Comparison of ENCODE assay signal across 8 cellular contexts in genomic region chr19:3359850-3360493, GRCh38. TPM values are rescaled to one million over a fixed set of nuclear protein-coding genes. Genes with fewer than 3 reads are reported as not detected.
DNase-seq lines count a peak whose midpoint lies in the region; ATAC-seq and TF ChIP-seq lines count a peak whose summit lies in the region.

No MANE protein-coding gene starts in this region.

- POLR2A ChIA-PET in activated CD4-positive, alpha-beta memory T cell treated with anti-CD3 and anti-CD28 coated beads, Interleukin-2, amount 10 ng/mL, durations not matched to agents 7 days and 5 days (lab: Charles Lee): interaction anchor here (0.9 kb wide), 1 partner anchor 75 kb away, joined by 3 read pairs; no protein-coding TSS in a partner anchor

- H3K4ac ChIP-seq in trophoblast cell (ENCODE audit: low read depth, low read length): no peak overlapping the region

- no peaks in the 10 kb centered on the region for H3K9me3 Mint-ChIP-seq in activated CD4-positive, alpha-beta memory T cell treated with anti-CD3 and anti-CD28 coated beads, Interleukin-2, amount 10 ng/mL, durations not matched to agents 7 days and 5 days

- no peak overlapping the region for H3K9ac ChIP-seq in trophoblast cell (ENCODE audit: low read length)

- no peak overlapping the region for H4K12ac ChIP-seq in trophoblast cell (ENCODE audit: low read depth, low read length)

- peaks cover 25% of the 10 kb centered on the region for H3K4me1 Mint-ChIP-seq in activated CD4-positive, alpha-beta memory T cell treated with anti-CD3 and anti-CD28 coated beads, Interleukin-2, amount 10 ng/mL, durations not matched to agents 7 days and 5 days

- H2BK5ac ChIP-seq in trophoblast cell (ENCODE audit: low read depth, low read length, poor library complexity): no peak overlapping the region

- peaks cover 34% of the 10 kb centered on the region for H3K27me3 Mint-ChIP-seq in activated CD4-positive, alpha-beta memory T cell treated with anti-CD3 and anti-CD28 coated beads, Interleukin-2, amount 10 ng/mL, durations not matched to agents 7 days and 5 days

- TF ChIP-seq CTCF in DOHH2 (IDR thresholded peaks at IDR 0.05; ENCODE audit: low read depth, low read length, poor library complexity, severe bottlenecking) (no peak), fibroblast of the aortic adventitia (IDR thresholded peaks at IDR 0.05; ENCODE audit: insufficient read depth, low read length) (no peak)

- H4K91ac ChIP-seq in trophoblast cell (ENCODE audit: low read depth, low read length): no peak overlapping the region

- H2BK120ac ChIP-seq in trophoblast cell (ENCODE audit: insufficient read depth, low read length, poor library complexity): no peak overlapping the region

- H3K4me3 ChIP-seq in DOHH2 (ENCODE audit: low read length) (peak overlapping the region; percentile 60), fibroblast of the aortic adventitia (ENCODE audit: low read depth, low read length) (peak overlapping the region; percentile 79), trophoblast cell (ENCODE audit: low read depth, low read length) (peak overlapping the region; percentile 62)

- H3K27ac ChIP-seq in DOHH2 (ENCODE audit: low read depth, low read length) (no peak overlapping the region), trophoblast cell (ENCODE audit: low read depth, low read length) (no peak overlapping the region)

- no peaks in the 10 kb centered on the region for H4K20me1 ChIP-seq in DOHH2 (ENCODE audit: control insufficient read depth, insufficient read depth, low read depth, low read length)

- H2BK12ac ChIP-seq in trophoblast cell (ENCODE audit: low read length): no peak overlapping the region

- H3K9me3 ChIP-seq in DOHH2 (ENCODE audit: control insufficient read depth, insufficient read depth, low read length) (no peaks in the 10 kb centered on the region), trophoblast cell (ENCODE audit: insufficient read depth, low read depth, low read length) (peaks cover 13% of the 10 kb centered on the region)

- H3K4me1 ChIP-seq in DOHH2 (ENCODE audit: control insufficient read depth, low read length) (peaks cover 10% of the 10 kb centered on the region), trophoblast cell (ENCODE audit: control insufficient read depth in 1 of 2, insufficient read depth in 2 of 2, low read length in 2 of 2) (no peaks in the 10 kb centered on the region)

- H3K23ac ChIP-seq in trophoblast cell (ENCODE audit: low read length): no peak overlapping the region

- no peaks in the 10 kb centered on the region for H3K79me1 ChIP-seq in trophoblast cell (ENCODE audit: low read length)

- H3K4me3 Mint-ChIP-seq in activated CD4-positive, alpha-beta memory T cell treated with anti-CD3 and anti-CD28 coated beads, Interleukin-2, amount 10 ng/mL, durations not matched to agents 7 days and 5 days: peak overlapping the region; percentile 80

- H3K79me2 ChIP-seq in DOHH2 (ENCODE audit: control insufficient read depth, low read length): no peaks in the 10 kb centered on the region
- no peaks in the 10 kb centered on the region for H3K79me2 ChIP-seq in trophoblast cell (ENCODE audit: control insufficient read depth, insufficient read depth, low read length, poor library complexity)

- CTCF ChIA-PET in activated CD4-positive, alpha-beta memory T cell treated with anti-CD3 and anti-CD28 coated beads, Interleukin-2, amount 10 ng/mL, durations not matched to agents 7 days and 5 days (lab: Charles Lee): no interaction called here

- H2AK5ac ChIP-seq in trophoblast cell (ENCODE audit: low read length): no peak overlapping the region

- peak; percentile 31 for DNase-seq in activated CD4-positive, alpha-beta memory T cell treated with anti-CD3 and anti-CD28 coated beads, Interleukin-2, amount 10 ng/mL, durations not matched to agents 7 days and 5 days
- DNase-seq in fibroblast of the aortic adventitia (ENCODE audit: low read depth) (no peak), trophoblast cell (peak in 1 of 2 donors; percentile 59), GM19240 (ENCODE audit: insufficient read length, low spot score) (no peak)

- no peaks in the 10 kb centered on the region for H3K9me2 ChIP-seq in DOHH2 (replicated peaks; ENCODE audit: control insufficient read depth, low read length)

- H3K4me2 ChIP-seq in DOHH2 (ENCODE audit: low read length) (peak overlapping the region; percentile 46), trophoblast cell (ENCODE audit: low read length) (peak overlapping the region; percentile 70)

- no peaks in the 10 kb centered on the region for H3F3A ChIP-seq in DOHH2 (ENCODE audit: control insufficient read depth, insufficient read depth)

- H3K27ac Mint-ChIP-seq in activated CD4-positive, alpha-beta memory T cell treated with anti-CD3 and anti-CD28 coated beads, Interleukin-2, amount 10 ng/mL, durations not matched to agents 7 days and 5 days: no peak overlapping the region

- ATAC-seq in HG02798 (IDR thresholded peaks at IDR 0.05; ENCODE audit: poor library complexity, unreplicated experiment): peak; percentile 22
- ATAC-seq in GM21576 (IDR thresholded peaks at IDR 0.05; ENCODE audit: unreplicated experiment): no peak
- ATAC-seq in GM21529 (IDR thresholded peaks at IDR 0.05; ENCODE audit: unreplicated experiment): no peak

- no peak overlapping the region for H4K8ac ChIP-seq in trophoblast cell (ENCODE audit: low read depth, low read length)

- H3K14ac ChIP-seq in trophoblast cell (ENCODE audit: low read length): no peak overlapping the region

- H3K27me3 ChIP-seq in DOHH2 (ENCODE audit: control insufficient read depth, low read length) (peaks cover 64% of the 10 kb centered on the region), trophoblast cell (ENCODE audit: insufficient read depth, low read length) (peaks cover 80% of the 10 kb centered on the region)

- no peak overlapping the region for H2AFZ ChIP-seq in trophoblast cell (ENCODE audit: insufficient read depth, low read length, poor library complexity)

- no peaks in the 10 kb centered on the region for H3K36me3 Mint-ChIP-seq in activated CD4-positive, alpha-beta memory T cell treated with anti-CD3 and anti-CD28 coated beads, Interleukin-2, amount 10 ng/mL, durations not matched to agents 7 days and 5 days (ENCODE audit: low read depth)

- WGBS in trophoblast cell (ENCODE audit: extremely low coverage, insufficient coverage, insufficient read length): no CpG with 5 or more reads among the region's 101 CpGs

- H3K18ac ChIP-seq in trophoblast cell (ENCODE audit: low read length): no peak overlapping the region

- H3K36me3 ChIP-seq in DOHH2 (ENCODE audit: control insufficient read depth, low read length) (no peaks in the 10 kb centered on the region), trophoblast cell (ENCODE audit: control insufficient read depth in 1 of 2, insufficient read depth in 2 of 2, low read length in 2 of 2) (no peaks in the 10 kb centered on the region)

RNA-seq across cellular contexts. Expression of gene NFIC, which starts 6.4 kb away (rescaled TPM):
- total RNA-seq in activated CD4-positive, alpha-beta memory T cell treated with anti-CD3 and anti-CD28 coated beads, Interleukin-2, amount 10 ng/mL, durations not matched to agents 7 days and 5 days: 10 to 100 TPM; 12.6 to 13.1 TPM
- total RNA-seq in fibroblast of the aortic adventitia (ENCODE audit: low replicate concordance): 79.5 and 83.2 TPM in 2 replicates
- polyA plus RNA-seq in trophoblast cell (2013): 5.4 and 6.1 TPM in 2 replicates
